In the genomic region with DNA sequence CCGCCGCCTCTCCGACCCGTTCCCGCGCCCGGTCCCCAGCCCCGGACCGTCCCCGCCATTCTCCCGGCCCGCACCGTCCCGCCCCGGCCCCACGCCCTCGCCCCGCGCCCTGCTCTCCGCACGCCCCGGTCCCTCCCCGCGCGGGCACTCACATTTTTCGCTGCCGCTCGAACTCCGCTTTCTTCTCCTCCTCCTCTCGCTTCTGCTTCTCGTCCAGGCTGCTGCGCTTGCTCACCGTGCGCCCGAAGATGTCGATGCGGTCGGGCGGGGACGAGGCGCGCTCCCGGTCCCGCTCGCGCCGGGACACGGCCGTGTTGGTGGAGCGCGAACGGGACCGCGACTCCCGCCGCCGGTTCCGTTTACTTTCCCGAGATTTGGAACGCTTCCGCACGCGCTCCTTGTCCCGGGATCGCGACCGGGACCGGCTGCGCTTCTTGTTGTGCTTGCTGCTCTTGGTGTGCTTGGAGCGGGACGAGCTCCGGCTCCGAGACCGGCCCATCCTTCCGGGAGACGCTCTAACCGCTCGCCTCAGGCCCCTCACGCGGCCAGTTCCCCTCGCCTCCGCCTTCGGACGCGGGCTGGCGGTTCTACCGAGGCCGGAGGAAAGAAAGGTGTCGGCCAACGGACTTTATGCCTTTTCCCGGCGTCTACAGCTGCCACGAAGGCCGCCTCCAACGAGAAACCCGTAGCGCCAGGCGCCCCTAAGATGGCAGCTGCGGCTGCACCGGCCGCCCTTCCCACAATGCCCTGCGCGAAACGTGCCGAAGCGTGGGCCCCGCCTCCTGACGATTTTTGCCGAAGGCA, we compare ENCODE assay signal across 8 cellular contexts. TPM values are rescaled to one million over a fixed set of nuclear protein-coding genes. Genes with fewer than 3 reads are reported as not detected.
DNase-seq lines count a peak whose midpoint lies in the region; ATAC-seq, FAIRE-seq and TF ChIP-seq lines count a peak whose summit lies in the region.

Gene ARGLU1 (minus strand): TSS at position 717 of the 804 bp plus-strand sequence. CDS start 218 bp downstream, at position 499.

- H3K36me3 Mint-ChIP-seq in activated naive CD8-positive, alpha-beta T cell = no peaks in the 10 kb centered on the region

- no peaks in the 10 kb centered on the region for H3K27me3 Mint-ChIP-seq in activated naive CD8-positive, alpha-beta T cell

- intact Hi-C loops in Right ventricle myocardium inferior (cut with DNase I) (loop anchor here (1.0 kb wide), 1 partner anchor 32 kb away; the partner anchor contains the start of gene EFNB2), pancreas (cut with DNase I) (no loop called here), tibial artery (cut with DNase I; ENCODE audit: low total_unique reads) (loop anchor here (5.0 to 10.0 kb wide), 3 partner anchors 47 to 1647 kb away; partner anchors contain the start of genes ABHD13 and LIG4)

- H3K9me3 ChIP-seq in Loucy (ENCODE audit: insufficient read depth, low read depth, low read length) (no peaks in the 10 kb centered on the region), pancreas (no peaks in the 10 kb centered on the region), tibial artery (no peaks in the 10 kb centered on the region)

- H3K27ac Mint-ChIP-seq in activated naive CD8-positive, alpha-beta T cell = peak within 1 kb of the TSS; percentile 90

- H3K4me3 Mint-ChIP-seq in activated naive CD8-positive, alpha-beta T cell = peak within 1 kb of the TSS; percentile 99

- H3K27me3 ChIP-seq in H7 (ENCODE audit: control insufficient read depth, insufficient read depth, low read length) (no peaks in the 10 kb centered on the region), Loucy (ENCODE audit: insufficient read depth, low read length, poor library complexity, severe bottlenecking) (no peaks in the 10 kb centered on the region), pancreas (no peaks in the 10 kb centered on the region), tibial artery (no peaks in the 10 kb centered on the region)

- H3K79me2 ChIP-seq in Loucy (ENCODE audit: insufficient read depth, low read length) = peaks cover 53% of the 10 kb centered on the region

- H3K9me2 ChIP-seq in Loucy (replicated peaks; ENCODE audit: low read depth, low read length) = no peaks in the 10 kb centered on the region

- H3K4me1 Mint-ChIP-seq in activated naive CD8-positive, alpha-beta T cell (ENCODE audit: low read depth) = peaks cover 59% of the 10 kb centered on the region

- H3K9ac ChIP-seq in Loucy (ENCODE audit: low read depth, low read length, poor library complexity, severe bottlenecking) = peak within 1 kb of the TSS; percentile 93

- peak; percentile 91 for DNase-seq in GDM1 (lab: John Stamatoyannopoulos, UW)
- peak; percentile 90 for DNase-seq in H7
- peak; percentile 78 for DNase-seq in SKM-1 (lab: John Stamatoyannopoulos, UW; ENCODE audit: unreplicated experiment)
- DNase-seq in Right ventricle myocardium inferior (ENCODE audit: missing footprints) = peak; percentile 97
- peak; percentile 90 to 97 (median 95) for DNase-seq in pancreas
- DNase-seq in tibial artery = peak; percentile 90 to 96

- no peaks in the 10 kb centered on the region for H3K36me3 ChIP-seq in H7 (replicated peaks; ENCODE audit: control insufficient read depth, insufficient read depth, low read length)
- H3K36me3 ChIP-seq in Loucy (ENCODE audit: insufficient read depth, low read length) = no peaks in the 10 kb centered on the region
- H3K36me3 ChIP-seq in pancreas = no peaks in the 10 kb centered on the region
- H3K36me3 ChIP-seq in tibial artery = no peaks in the 10 kb centered on the region

- H3K27ac ChIP-seq in pancreas (peak within 1 kb of the TSS; percentile 86 to 93 (median 90)), tibial artery (peak within 1 kb of the TSS; percentile 95 to 98)

- TF ChIP-seq CTCF in Loucy (conservative IDR thresholded peaks at IDR 0.05; ENCODE audit: low read length) = no peak
- TF ChIP-seq CTCF in pancreas (IDR thresholded peaks at IDR 0.05) = no peak
- TF ChIP-seq CTCF in tibial artery (IDR thresholded peaks at IDR 0.05) = no peak

- H3K4me3 ChIP-seq in H7 (ENCODE audit: insufficient read depth, low read depth, low read length) = peak within 1 kb of the TSS; percentile 96
- peak within 1 kb of the TSS; percentile 98 for H3K4me3 ChIP-seq in Loucy (ENCODE audit: low read length, poor library complexity, severe bottlenecking)
- H3K4me3 ChIP-seq in pancreas = peak within 1 kb of the TSS; percentile 75 to 96 (median 94)
- H3K4me3 ChIP-seq in tibial artery = peak within 1 kb of the TSS; percentile 84 to 97

- ATAC-seq in Right ventricle myocardium inferior (peak; percentile 96), pancreas (peak; percentile 90 to 95 (median 93))

- H4K20me1 ChIP-seq in Loucy (ENCODE audit: insufficient read depth, low read length, poor library complexity, severe bottlenecking) = peaks cover 46% of the 10 kb centered on the region

- H3K4me1 ChIP-seq in Loucy (ENCODE audit: insufficient read depth, low read length, poor library complexity, severe bottlenecking) = peaks cover 31% of the 10 kb centered on the region
- H3K4me1 ChIP-seq in pancreas = peaks cover 12 to 36% (median 18%) of the 10 kb centered on the region in 3 donors
- H3K4me1 ChIP-seq in tibial artery = peaks cover 0 to 42% (median 28%) of the 10 kb centered on the region in 4 donors

- H3F3A ChIP-seq in Loucy (ENCODE audit: low read depth) = no peaks in the 10 kb centered on the region

- 0 to 1% methylated on average over 95 to 109 of the region's 109 CpGs for WGBS in pancreas, 2 donors

- H3K9me3 Mint-ChIP-seq in activated naive CD8-positive, alpha-beta T cell (ENCODE audit: low read depth) = no peaks in the 10 kb centered on the region

- peak within 1 kb of the TSS; percentile 97 for H2AFZ ChIP-seq in Loucy (ENCODE audit: low read length)

- no peak for FAIRE-seq in pancreas (lab: Jason Lieb, UNC)

- peak within 1 kb of the TSS; percentile 95 for H3K4me2 ChIP-seq in Loucy (ENCODE audit: low read depth, low read length, poor library complexity, severe bottlenecking)

RNA-seq across cellular contexts. Expression of gene ARGLU1, which starts in this region (rescaled TPM):
- 45.9 and 89.9 TPM in 2 replicates for total RNA-seq in H7 (2014; rRNA removed; shearing (Covaris generic))
- total RNA-seq in Right ventricle myocardium inferior = 26.0 TPM
- 10 to 100 TPM; 15.9 to 42.4 (median 24.2) TPM for total RNA-seq in pancreas
- 10 to 100 TPM; 53.8 to 96.1 TPM for polyA plus RNA-seq in pancreas

Comparison
In these comparisons a context has a peak if more than half of its experiments do, and no peak if none do; other contexts are left out.
1. Peak in every context shown above with its lines: DNase-seq, ATAC-seq, H3K4me3 ChIP-seq and H3K27ac ChIP-seq.
2. intact Hi-C loops: an anchor here in Right ventricle myocardium inferior (1.0 kb wide) and tibial artery (5.0 to 10.0 kb wide); none called in pancreas.